ENCODE assay signal across 6 cellular contexts in genomic region chr17:76715462-76715830, GRCh38. TPM values are rescaled to one million over a fixed set of nuclear protein-coding genes. Genes with fewer than 3 reads are reported as not detected.
DNase-seq lines count a peak whose midpoint lies in the region; TF ChIP-seq lines count a peak whose summit lies in the region.

No MANE protein-coding gene starts in this region.

- H3K4me1 ChIP-seq in stomach: peaks cover 17 to 53% (median 38%) of the 10 kb centered on the region in 4 donors

- no peak for DNase-seq in activated CD4-positive, alpha-beta T cell treated with anti-CD3 and anti-CD28 coated beads, Interleukin-2, amount 10 ng/mL, durations not matched to agents 24 days and 14 days
- DNase-seq in activated CD4-positive, alpha-beta T cell treated with anti-CD3 and anti-CD28 coated beads for 1 hour: no peak
- DNase-seq in epithelial cell of prostate (ENCODE audit: low read depth, low spot score): no peak
- no peak for DNase-seq in stomach
- no peak for DNase-seq in NCI-H524 (lab: John Stamatoyannopoulos, UW)
- DNase-seq in NCI-H774 (lab: John Stamatoyannopoulos, UW): no peak

- H3K4me3 Mint-ChIP-seq in activated CD4-positive, alpha-beta T cell treated with anti-CD3 and anti-CD28 coated beads, Interleukin-2, amount 10 ng/mL, durations not matched to agents 24 days and 14 days: no peak overlapping the region

- H3K27ac ChIP-seq in epithelial cell of prostate: peak overlapping the region; percentile 72
- peak overlapping the region in 4 of 5 donors; percentile 69 to 81 (median 76) for H3K27ac ChIP-seq in stomach

- no peaks in the 10 kb centered on the region for H3K9me3 Mint-ChIP-seq in activated CD4-positive, alpha-beta T cell treated with anti-CD3 and anti-CD28 coated beads, Interleukin-2, amount 10 ng/mL, durations not matched to agents 24 days and 14 days

- no peaks in the 10 kb centered on the region for H3K27me3 Mint-ChIP-seq in activated CD4-positive, alpha-beta T cell treated with anti-CD3 and anti-CD28 coated beads, Interleukin-2, amount 10 ng/mL, durations not matched to agents 24 days and 14 days

- H3K36me3 Mint-ChIP-seq in activated CD4-positive, alpha-beta T cell treated with anti-CD3 and anti-CD28 coated beads, Interleukin-2, amount 10 ng/mL, durations not matched to agents 24 days and 14 days (ENCODE audit: low read depth): peaks cover 59% of the 10 kb centered on the region

- TF ChIP-seq CTCF in stomach (IDR thresholded peaks at IDR 0.05): no peak

- peaks cover 66 to 78% (median 74%) of the 10 kb centered on the region in 4 donors for H3K36me3 ChIP-seq in stomach

- no peaks in the 10 kb centered on the region for H3K27me3 ChIP-seq in stomach

- intact Hi-C loops in activated CD4-positive, alpha-beta T cell treated with anti-CD3 and anti-CD28 coated beads, Interleukin-2, amount 10 ng/mL, durations not matched to agents 24 days and 14 days (cut with micrococcal nuclease): no loop called here
- intact Hi-C loops in stomach (cut with DNase I; ENCODE audit: low total_unique reads): no loop called here

- 77 to 94% (median 88%) methylated on average over 2 of the region's 2 CpGs for whole genome bisulfite sequencing in stomach, 5 donors

- TF ChIP-seq EP300 in stomach (IDR thresholded peaks at IDR 0.05): no peak

- peaks cover 30% of the 10 kb centered on the region for H3K4me1 Mint-ChIP-seq in activated CD4-positive, alpha-beta T cell treated with anti-CD3 and anti-CD28 coated beads, Interleukin-2, amount 10 ng/mL, durations not matched to agents 24 days and 14 days

- H3K27ac Mint-ChIP-seq in activated CD4-positive, alpha-beta T cell treated with anti-CD3 and anti-CD28 coated beads, Interleukin-2, amount 10 ng/mL, durations not matched to agents 24 days and 14 days: peak overlapping the region; percentile 79

- H3K4me3 ChIP-seq in stomach: no peak overlapping the region

- no peak for TF ChIP-seq POLR2A in stomach (IDR thresholded peaks at IDR 0.05)

- H3K9me3 ChIP-seq in stomach: no peaks in the 10 kb centered on the region

RNA-seq across cellular contexts. Expression of gene MXRA7, which starts 4.7 kb away (rescaled TPM):
- total RNA-seq in activated CD4-positive, alpha-beta T cell treated with anti-CD3 and anti-CD28 coated beads, Interleukin-2, amount 10 ng/mL, durations not matched to agents 24 days and 14 days: 3.4 and 3.7 TPM in 2 replicates
- total RNA-seq in stomach: 100 to 1,000 TPM in 2 of 5 donors, 10 to 100 TPM in 3; 41.4 to 209 (median 86.9) TPM
- polyA plus RNA-seq in stomach: 100 to 1,000 TPM in 1 of 3 donors, 10 to 100 TPM in 2; 44.5 to 102 (median 54.5) TPM

RNA-seq across cellular contexts. Expression of gene JMJD6, which starts 11.0 kb away (rescaled TPM):
- 82.5 and 86.3 TPM in 2 replicates for total RNA-seq in activated CD4-positive, alpha-beta T cell treated with anti-CD3 and anti-CD28 coated beads, Interleukin-2, amount 10 ng/mL, durations not matched to agents 24 days and 14 days
- 10 to 100 TPM in 3 of 5 donors, 1 to 10 TPM in 2; 9.3 to 47.3 (median 16.5) TPM for total RNA-seq in stomach
- 10 to 100 TPM; 25.8 to 32.5 (median 28.5) TPM for polyA plus RNA-seq in stomach

RNA-seq across cellular contexts. Expression of gene METTL23, which starts 11.2 kb away (rescaled TPM):
- total RNA-seq in activated CD4-positive, alpha-beta T cell treated with anti-CD3 and anti-CD28 coated beads, Interleukin-2, amount 10 ng/mL, durations not matched to agents 24 days and 14 days: 32.9 and 35.5 TPM in 2 replicates
- 10 to 100 TPM in 4 of 5 donors, 1 to 10 TPM in 1; 1.2 to 72.1 (median 15.5) TPM for total RNA-seq in stomach
- polyA plus RNA-seq in stomach: 10 to 100 TPM; 35.4 to 42.0 (median 35.6) TPM

RNA-seq across cellular contexts. Expression of gene SRSF2, which starts 21.7 kb away (rescaled TPM):
- 515 and 539 TPM in 2 replicates for total RNA-seq in activated CD4-positive, alpha-beta T cell treated with anti-CD3 and anti-CD28 coated beads, Interleukin-2, amount 10 ng/mL, durations not matched to agents 24 days and 14 days
- 100 to 1,000 TPM; 166 to 340 (median 280) TPM for total RNA-seq in stomach
- 100 to 1,000 TPM in 2 of 3 donors, 10 to 100 TPM in 1; 96.4 to 166 (median 106) TPM for polyA plus RNA-seq in stomach

RNA-seq across cellular contexts. Expression of gene MFSD11, which starts 22.5 kb away (rescaled TPM):
- 15.1 and 15.3 TPM in 2 replicates for total RNA-seq in activated CD4-positive, alpha-beta T cell treated with anti-CD3 and anti-CD28 coated beads, Interleukin-2, amount 10 ng/mL, durations not matched to agents 24 days and 14 days
- 10 to 100 TPM in 4 of 5 donors, 1 to 10 TPM in 1; 7.0 to 66.1 (median 46.8) TPM for total RNA-seq in stomach
- 10 to 100 TPM in 1 of 3 donors, 1 to 10 TPM in 2; 7.2 to 11.2 (median 9.3) TPM for polyA plus RNA-seq in stomach
